ENCODE assay signal across 15 cellular contexts in genomic region chr14:61780125-61780524, GRCh38. TPM values are rescaled to one million over a fixed set of nuclear protein-coding genes. Genes with fewer than 3 reads are reported as not detected.
DNase-seq lines count a peak whose midpoint lies in the region; ATAC-seq and TF ChIP-seq lines count a peak whose summit lies in the region.
"Had no signal": no experiment of that assay in that cellular context is flagged by ENCODE, and none has a peak within 500 bp of the region (broad histone marks: within the 10 kb centered on the region; RNA-seq: fewer than 3 reads in every experiment).

No MANE protein-coding gene starts in this region.

- H3K36me3 Mint-ChIP-seq in activated naive CD4-positive, alpha-beta T cell treated with anti-CD3 and anti-CD28 coated beads, Interleukin-2, amount 50 U/mL, for 24 hours = peaks cover 30% of the 10 kb centered on the region
- H3K36me3 Mint-ChIP-seq in stimulated activated naive CD8-positive, alpha-beta T cell treated with anti-CD3 and anti-CD28 coated beads, Interleukin-15, Interleukin-2, amounts not matched to agents 100 ng/mL and 50 ng/mL, for 24 hours (ENCODE audit: low read depth) = peaks cover 78% of the 10 kb centered on the region
- peaks cover 68 to 84% of the 10 kb centered on the region in 2 donors for H3K36me3 Mint-ChIP-seq in CD14-positive monocyte

- no peak for DNase-seq in activated naive CD4-positive, alpha-beta T cell (lab: John Stamatoyannopoulos, UW)
- DNase-seq in SHP77 (lab: John Stamatoyannopoulos, UW) (no peak), CD14-positive monocyte (ENCODE audit: low spot score) (no peak)
- DNase-seq: amniotic stem cell, dermis blood vessel endothelial cell, foreskin keratinocyte, islet precursor cell, NCI-H524 treated with DMSO at 0.1 percent for 48 hours, upper lobe of left lung, WERI-Rb-1 had no signal

- H3K27ac ChIP-seq in KOPT-K1 (ENCODE audit: low read depth, low read length, poor library complexity, severe bottlenecking) = peak overlapping the region; percentile 55
- H3K27ac ChIP-seq: foreskin keratinocyte, upper lobe of left lung, WERI-Rb-1 had no signal

- peaks cover 43% of the 10 kb centered on the region for H3K4me1 Mint-ChIP-seq in activated naive CD4-positive, alpha-beta T cell treated with anti-CD3 and anti-CD28 coated beads, Interleukin-2, amount 50 U/mL, for 24 hours
- peaks cover 21% of the 10 kb centered on the region for H3K4me1 Mint-ChIP-seq in stimulated activated naive CD8-positive, alpha-beta T cell treated with anti-CD3 and anti-CD28 coated beads, Interleukin-15, Interleukin-2, amounts not matched to agents 100 ng/mL and 50 ng/mL, for 24 hours (ENCODE audit: low read depth)
- peaks cover 1% of the 10 kb centered on the region for H3K4me1 Mint-ChIP-seq in CD14-positive monocyte

- peak overlapping the region; percentile 71 for H3K4me3 Mint-ChIP-seq in activated naive CD4-positive, alpha-beta T cell treated with anti-CD3 and anti-CD28 coated beads, Interleukin-2, amount 50 U/mL, for 24 hours
- H3K4me3 Mint-ChIP-seq in stimulated activated naive CD8-positive, alpha-beta T cell treated with anti-CD3 and anti-CD28 coated beads, Interleukin-15, Interleukin-2, amounts not matched to agents 100 ng/mL and 50 ng/mL, for 24 hours = peak overlapping the region; percentile 35
- no peak overlapping the region for H3K4me3 Mint-ChIP-seq in CD14-positive monocyte

- no peaks in the 10 kb centered on the region for H3K9me3 ChIP-seq in KOPT-K1 (ENCODE audit: insufficient read depth, low read length, poor library complexity, severe bottlenecking)
- H3K9me3 ChIP-seq: upper lobe of left lung had no signal

- intact Hi-C loops in CD14-positive monocyte (cut with micrococcal nuclease) = no loop called here

- H3K27ac Mint-ChIP-seq in activated naive CD4-positive, alpha-beta T cell treated with anti-CD3 and anti-CD28 coated beads, Interleukin-2, amount 50 U/mL, for 24 hours = peak overlapping the region; percentile 90
- H3K27ac Mint-ChIP-seq in stimulated activated naive CD8-positive, alpha-beta T cell treated with anti-CD3 and anti-CD28 coated beads, Interleukin-15, Interleukin-2, amounts not matched to agents 100 ng/mL and 50 ng/mL, for 24 hours = peak overlapping the region; percentile 86
- H3K27ac Mint-ChIP-seq in CD14-positive monocyte = peak overlapping the region in 3 of 7 donors; percentile 13 to 46 (median 30)

- H3K27me3 Mint-ChIP-seq in activated naive CD4-positive, alpha-beta T cell treated with anti-CD3 and anti-CD28 coated beads, Interleukin-2, amount 50 U/mL, for 24 hours = no peaks in the 10 kb centered on the region
- no peaks in the 10 kb centered on the region for H3K27me3 Mint-ChIP-seq in stimulated activated naive CD8-positive, alpha-beta T cell treated with anti-CD3 and anti-CD28 coated beads, Interleukin-15, Interleukin-2, amounts not matched to agents 100 ng/mL and 50 ng/mL, for 24 hours
- H3K27me3 Mint-ChIP-seq in CD14-positive monocyte (ENCODE audit: low read depth in 3 of 3) = no peaks in the 10 kb centered on the region

- no peak for TF ChIP-seq CTCF in CD14-positive monocyte (IDR thresholded peaks at IDR 0.05)

- H3K9me3 Mint-ChIP-seq in activated naive CD4-positive, alpha-beta T cell treated with anti-CD3 and anti-CD28 coated beads, Interleukin-2, amount 50 U/mL, for 24 hours = no peaks in the 10 kb centered on the region
- H3K9me3 Mint-ChIP-seq in stimulated activated naive CD8-positive, alpha-beta T cell treated with anti-CD3 and anti-CD28 coated beads, Interleukin-15, Interleukin-2, amounts not matched to agents 100 ng/mL and 50 ng/mL, for 24 hours = no peaks in the 10 kb centered on the region
- no peaks in the 10 kb centered on the region for H3K9me3 Mint-ChIP-seq in CD14-positive monocyte

- H3K36me3 ChIP-seq in KOPT-K1 (ENCODE audit: insufficient read depth, low read length) = peaks cover 95% of the 10 kb centered on the region

- ATAC-seq in GM21737 (IDR thresholded peaks at IDR 0.05; ENCODE audit: unreplicated experiment) (peak; percentile 86), GM21423 (IDR thresholded peaks at IDR 0.05; ENCODE audit: unreplicated experiment) (no peak)
- ATAC-seq: foreskin keratinocyte had no signal

RNA-seq across cellular contexts. Expression of gene SNAPC1, which starts 17.9 kb away (rescaled TPM):
- polyA plus RNA-seq in CD14-positive monocyte = 1 to 10 TPM; 2.9 to 3.2 TPM

RNA-seq across cellular contexts. Expression of gene SYT16, which starts 32.4 kb away (rescaled TPM):
- polyA plus RNA-seq in CD14-positive monocyte = not detected

Comparison
In these comparisons a context has a peak if more than half of its experiments do, and no peak if none do; other contexts are left out.
1. H3K4me3 Mint-ChIP-seq: peak in activated naive CD4-positive, alpha-beta T cell treated with anti-CD3 and anti-CD28 coated beads, Interleukin-2, amount 50 U/mL, for 24 hours (single experiment) and stimulated activated naive CD8-positive, alpha-beta T cell treated with anti-CD3 and anti-CD28 coated beads, Interleukin-15, Interleukin-2, amounts not matched to agents 100 ng/mL and 50 ng/mL, for 24 hours (single experiment); none in CD14-positive monocyte (0 of 2).